In genomic region chr11:82970507-82971083, GRCh38 we compare ENCODE assay signal across 7 cellular contexts.
DNase-seq lines count a peak whose midpoint lies in the region; ATAC-seq and TF ChIP-seq lines count a peak whose summit lies in the region.
"Not testable (repeated sequence)": the region's sequence is repeated elsewhere in the genome, so short reads cannot be mapped to it uniquely, and the experiment has no call there.

No MANE protein-coding gene starts in this region.

- H3K9ac ChIP-seq in MM.1S (ENCODE audit: low read length) = peak overlapping the region; percentile 75
- not testable (repeated sequence) for H3K9ac ChIP-seq in SU-DHL-6 (ENCODE audit: low read length)

- H3K9me3 ChIP-seq in MM.1S (replicated peaks; ENCODE audit: insufficient read depth, low read length); SU-DHL-6 (ENCODE audit: insufficient read depth, low read length); left ventricle myocardium inferior (replicated peaks); ovary: not testable (repeated sequence)

- not testable (repeated sequence) for ATAC-seq in central memory CD8-positive, alpha-beta T cell (replicated peaks; ENCODE audit: extremely low read depth, poor library complexity, severe bottlenecking)

- H3K9me3 Mint-ChIP-seq in central memory CD8-positive, alpha-beta T cell = not testable (repeated sequence)

- H3K36me3 Mint-ChIP-seq in central memory CD8-positive, alpha-beta T cell (ENCODE audit: insufficient read depth) = not testable (repeated sequence)

- peak overlapping the region; percentile 97 for H3K27ac ChIP-seq in MM.1S (ENCODE audit: low read length)
- peak overlapping the region; percentile 62; the same call in 1 of the 2 replicates for H3K27ac ChIP-seq in SU-DHL-6 (ENCODE audit: low read depth, low read length)
- not testable (repeated sequence) for H3K27ac ChIP-seq in left ventricle myocardium inferior (replicated peaks); ovary

- H3K4me1 Mint-ChIP-seq in central memory CD8-positive, alpha-beta T cell = peaks cover 23% of the 10 kb centered on the region

- not testable (repeated sequence) for TF ChIP-seq POLR2A in ovary (IDR thresholded peaks at IDR 0.05)

- H3K36me3 ChIP-seq in MM.1S (replicated peaks; ENCODE audit: insufficient read depth, low read length); SU-DHL-6 (ENCODE audit: low read length); left ventricle myocardium inferior; ovary: not testable (repeated sequence)

- H3K4me3 ChIP-seq in MM.1S (ENCODE audit: low read length); SU-DHL-6 (ENCODE audit: insufficient read depth, low read length, poor library complexity, severe bottlenecking); ovary: not testable (repeated sequence)
- peak overlapping the region; percentile 34 for H3K4me3 ChIP-seq in left ventricle myocardium inferior

- H3K4me2 ChIP-seq in MM.1S (ENCODE audit: low read depth, low read length) = peak overlapping the region; percentile 79
- H3K4me2 ChIP-seq in SU-DHL-6 (ENCODE audit: low read depth, low read length, poor library complexity, severe bottlenecking) = peak overlapping the region; percentile 40

- peaks cover 46% of the 10 kb centered on the region for H3K4me1 ChIP-seq in MM.1S (ENCODE audit: low read length)
- H3K4me1 ChIP-seq in left ventricle myocardium inferior; ovary (ENCODE audit: insufficient read depth): not testable (repeated sequence)

- not testable (repeated sequence) for TF ChIP-seq CTCF in MM.1S (IDR thresholded peaks at IDR 0.05; ENCODE audit: low read length); SU-DHL-6 (IDR thresholded peaks at IDR 0.05; ENCODE audit: insufficient read depth, low read length, poor library complexity, severe bottlenecking); left ventricle myocardium inferior (IDR thresholded peaks at IDR 0.05; ENCODE audit: borderline replicate concordance); ovary (IDR thresholded peaks at IDR 0.05)

- not testable (repeated sequence) for H3K27me3 ChIP-seq in MM.1S (replicated peaks; ENCODE audit: insufficient read depth, low read length); SU-DHL-6 (ENCODE audit: low read length); left ventricle myocardium inferior (ENCODE audit: low read depth); ovary

- H4K20me1 ChIP-seq in MM.1S (ENCODE audit: insufficient read depth, low read length); SU-DHL-6 (ENCODE audit: low read depth, low read length): not testable (repeated sequence)

- TF ChIP-seq EP300 in ovary (IDR thresholded peaks at IDR 0.05) = not testable (repeated sequence)

- not testable (repeated sequence) for H3K79me2 ChIP-seq in MM.1S (ENCODE audit: low read length); SU-DHL-6 (ENCODE audit: insufficient read depth, low read length)

- not testable (repeated sequence) for H3K27me3 Mint-ChIP-seq in central memory CD8-positive, alpha-beta T cell

- H3K9me2 ChIP-seq in MM.1S (replicated peaks; ENCODE audit: insufficient read depth, low read length); SU-DHL-6 (replicated peaks; ENCODE audit: insufficient read depth, low read length): not testable (repeated sequence)

- peak; percentile 41 for DNase-seq in EH (ENCODE audit: low read depth)
- not testable (repeated sequence) for DNase-seq in MM.1S; central memory CD8-positive, alpha-beta T cell (ENCODE audit: low spot score in 2 of 2); left ventricle myocardium inferior
- DNase-seq in activated gamma-delta T cell (lab: John Stamatoyannopoulos, UW) = peak; percentile 6
- DNase-seq in ovary = peak in 3 of 5 donors; percentile 17 to 46 (median 21)

- peak overlapping the region; percentile 78 for H3K4me3 Mint-ChIP-seq in central memory CD8-positive, alpha-beta T cell

- peaks cover 33% of the 10 kb centered on the region for H3F3A ChIP-seq in MM.1S (ENCODE audit: insufficient read depth, low read length)
- peaks cover 24% of the 10 kb centered on the region for H3F3A ChIP-seq in SU-DHL-6 (ENCODE audit: insufficient read depth)

- H3K27ac Mint-ChIP-seq in central memory CD8-positive, alpha-beta T cell (ENCODE audit: low read depth) = not testable (repeated sequence)

- not testable (repeated sequence) for H2AFZ ChIP-seq in MM.1S (ENCODE audit: low read length); SU-DHL-6 (ENCODE audit: low read depth, low read length, severe bottlenecking)

- intact Hi-C loops in left ventricle myocardium inferior (cut with micrococcal nuclease); ovary (cut with DNase I): not testable (repeated sequence)

- 87 to 95% (median 87%) methylated on average over 58 to 60 of the region's 60 CpGs for WGBS in ovary, 3 donors
